Comparison of ENCODE assay signal across 14 cellular contexts in genomic region chr1:209086486-209087192, GRCh38.
DNase-seq lines count a peak whose midpoint lies in the region; ATAC-seq and TF ChIP-seq lines count a peak whose summit lies in the region.
"Had no signal": no experiment of that assay in that cellular context is flagged by ENCODE, and none has a peak within 500 bp of the region (broad histone marks: within the 10 kb centered on the region; RNA-seq: fewer than 3 reads in every experiment).

No MANE protein-coding gene starts in this region.

- POLR2A ChIA-PET in activated CD4-positive, alpha-beta memory T cell treated with anti-CD3 and anti-CD28 coated beads, Interleukin-2, amount 10 ng/mL, durations not matched to agents 7 days and 5 days (lab: Charles Lee), result no interaction called here

- no peak for TF ChIP-seq CTCF in osteoblast (IDR thresholded peaks at IDR 0.05; ENCODE audit: extremely low read depth, low read depth, low read length)

- no peaks in the 10 kb centered on the region for H3K4me1 Mint-ChIP-seq in activated CD4-positive, alpha-beta memory T cell treated with anti-CD3 and anti-CD28 coated beads, Interleukin-2, amount 10 ng/mL, durations not matched to agents 7 days and 5 days
- H3K4me1 Mint-ChIP-seq: activated CD4-positive, alpha-beta T cell treated with anti-CD3 and anti-CD28 coated beads, Interleukin-2, amount 10 ng/mL, durations not matched to agents 7 days and 5 days; activated naive CD8-positive, alpha-beta T cell treated with anti-CD3 and anti-CD28 coated beads, Interleukin-2, amount 50 U/mL, for 24 hours; immature natural killer cell had no signal

- H3K9me3 Mint-ChIP-seq in activated CD4-positive, alpha-beta memory T cell treated with anti-CD3 and anti-CD28 coated beads, Interleukin-2, amount 10 ng/mL, durations not matched to agents 7 days and 5 days, result no peaks in the 10 kb centered on the region
- H3K9me3 Mint-ChIP-seq: activated CD4-positive, alpha-beta T cell treated with anti-CD3 and anti-CD28 coated beads, Interleukin-2, amount 10 ng/mL, durations not matched to agents 7 days and 5 days; activated naive CD8-positive, alpha-beta T cell treated with anti-CD3 and anti-CD28 coated beads, Interleukin-2, amount 50 U/mL, for 24 hours had no signal

- no peak overlapping the region for H3K4me3 Mint-ChIP-seq in activated CD4-positive, alpha-beta memory T cell treated with anti-CD3 and anti-CD28 coated beads, Interleukin-2, amount 10 ng/mL, durations not matched to agents 7 days and 5 days
- H3K4me3 Mint-ChIP-seq: activated CD4-positive, alpha-beta T cell treated with anti-CD3 and anti-CD28 coated beads, Interleukin-2, amount 10 ng/mL, durations not matched to agents 7 days and 5 days; activated naive CD8-positive, alpha-beta T cell treated with anti-CD3 and anti-CD28 coated beads, Interleukin-2, amount 50 U/mL, for 24 hours; immature natural killer cell had no signal

- peak; percentile 3 for DNase-seq in iris pigment epithelial cell (ENCODE audit: low read depth)
- no peak for DNase-seq in activated CD4-positive, alpha-beta memory T cell treated with anti-CD3 and anti-CD28 coated beads, Interleukin-2, amount 10 ng/mL, durations not matched to agents 7 days and 5 days
- DNase-seq in hepatic stellate cell (ENCODE audit: low spot score), result no peak
- no peak for DNase-seq in osteoblast (ENCODE audit: insufficient read length, low spot score, missing footprints)
- no peak for DNase-seq in NCI-H2171 (lab: John Stamatoyannopoulos, UW)
- DNase-seq: activated CD4-positive, alpha-beta T cell treated with anti-CD3 and anti-CD28 coated beads, Interleukin-2, amount 10 ng/mL, durations not matched to agents 7 days and 5 days; activated naive CD8-positive, alpha-beta T cell treated with anti-CD3 and anti-CD28 coated beads, Interleukin-2, amount 50 U/mL, for 24 hours; DND-41; immature natural killer cell; NCI-H2107 had no signal

- H3K9me3 ChIP-seq in osteoblast (ENCODE audit: low read depth, low read length), result no peaks in the 10 kb centered on the region

- no peak overlapping the region for H3K27ac Mint-ChIP-seq in activated CD4-positive, alpha-beta memory T cell treated with anti-CD3 and anti-CD28 coated beads, Interleukin-2, amount 10 ng/mL, durations not matched to agents 7 days and 5 days
- H3K27ac Mint-ChIP-seq: activated CD4-positive, alpha-beta T cell treated with anti-CD3 and anti-CD28 coated beads, Interleukin-2, amount 10 ng/mL, durations not matched to agents 7 days and 5 days; activated naive CD8-positive, alpha-beta T cell treated with anti-CD3 and anti-CD28 coated beads, Interleukin-2, amount 50 U/mL, for 24 hours; immature natural killer cell had no signal

- no peaks in the 10 kb centered on the region for H3K4me1 ChIP-seq in osteoblast (ENCODE audit: insufficient read depth, low read length)

- no peaks in the 10 kb centered on the region for H4K20me1 ChIP-seq in osteoblast (ENCODE audit: insufficient read depth, low read length)

- CTCF ChIA-PET in activated CD4-positive, alpha-beta memory T cell treated with anti-CD3 and anti-CD28 coated beads, Interleukin-2, amount 10 ng/mL, durations not matched to agents 7 days and 5 days (lab: Charles Lee), result no interaction called here

- no peak overlapping the region for H3K27ac ChIP-seq in osteoblast (ENCODE audit: low read depth, low read length)

- no peaks in the 10 kb centered on the region for H3K36me3 Mint-ChIP-seq in activated CD4-positive, alpha-beta memory T cell treated with anti-CD3 and anti-CD28 coated beads, Interleukin-2, amount 10 ng/mL, durations not matched to agents 7 days and 5 days (ENCODE audit: low read depth)
- H3K36me3 Mint-ChIP-seq: immature natural killer cell had no signal

- H3K4me3 ChIP-seq in osteoblast (ENCODE audit: insufficient read depth, low read length), result no peak overlapping the region

- H3K79me2 ChIP-seq in osteoblast (ENCODE audit: insufficient read depth, low read length), result no peaks in the 10 kb centered on the region

- ATAC-seq in GM18519 (IDR thresholded peaks at IDR 0.05; ENCODE audit: low FRiP score, unreplicated experiment) (peak; percentile 85), GM21526 (IDR thresholded peaks at IDR 0.05; ENCODE audit: low FRiP score, unreplicated experiment) (peak; percentile 93), HG03135 (IDR thresholded peaks at IDR 0.05; ENCODE audit: unreplicated experiment) (peak; percentile 86)
- ATAC-seq: activated naive CD8-positive, alpha-beta T cell treated with anti-CD3 and anti-CD28 coated beads, Interleukin-2, amount 50 U/mL, for 24 hours; Right ventricle myocardium inferior had no signal

- H3K27me3 ChIP-seq in osteoblast (ENCODE audit: insufficient read depth, low read length), result no peaks in the 10 kb centered on the region

- H2AFZ ChIP-seq in osteoblast (ENCODE audit: low read length), result no peak overlapping the region

- H3K4me2 ChIP-seq in osteoblast (ENCODE audit: insufficient read depth, low read length), result no peak overlapping the region

- H3K36me3 ChIP-seq in osteoblast (ENCODE audit: insufficient read depth, low read length), result no peaks in the 10 kb centered on the region

- peaks cover 4% of the 10 kb centered on the region for H3K27me3 Mint-ChIP-seq in activated CD4-positive, alpha-beta memory T cell treated with anti-CD3 and anti-CD28 coated beads, Interleukin-2, amount 10 ng/mL, durations not matched to agents 7 days and 5 days
- H3K27me3 Mint-ChIP-seq: activated naive CD8-positive, alpha-beta T cell treated with anti-CD3 and anti-CD28 coated beads, Interleukin-2, amount 50 U/mL, for 24 hours had no signal
